ENCODE assay signal across 8 cellular contexts in genomic region chr10:101570764-101571572, GRCh38. TPM values are rescaled to one million over a fixed set of nuclear protein-coding genes. Genes with fewer than 3 reads are reported as not detected.
DNase-seq lines count a peak whose midpoint lies in the region; ATAC-seq and TF ChIP-seq lines count a peak whose summit lies in the region.

No MANE protein-coding gene starts in this region.

- no peak overlapping the region for H3K27ac Mint-ChIP-seq in activated CD8-positive, alpha-beta T cell treated with anti-CD3 and anti-CD28 coated beads, Interleukin-2, amount 10 ng/mL, durations not matched to agents 7 days and 5 days
- H3K27ac Mint-ChIP-seq in stimulated activated effector memory CD8-positive, alpha-beta T cell treated with anti-CD3 and anti-CD28 coated beads, Interleukin-12 subunit alpha, Interleukin-12 subunit beta, amount 100 ng/mL, for 72 hours, result peak overlapping the region; percentile 34

- TF ChIP-seq CTCF in hepatocyte (IDR thresholded peaks at IDR 0.05; ENCODE audit: poor library complexity), result no peak

- peaks cover 20% of the 10 kb centered on the region for H3K4me1 Mint-ChIP-seq in activated CD8-positive, alpha-beta T cell treated with anti-CD3 and anti-CD28 coated beads, Interleukin-2, amount 10 ng/mL, durations not matched to agents 7 days and 5 days (ENCODE audit: low read depth)
- H3K4me1 Mint-ChIP-seq in stimulated activated effector memory CD8-positive, alpha-beta T cell treated with anti-CD3 and anti-CD28 coated beads, Interleukin-12 subunit alpha, Interleukin-12 subunit beta, amount 100 ng/mL, for 72 hours, result peaks cover 26% of the 10 kb centered on the region

- CTCF ChIA-PET in activated CD8-positive, alpha-beta T cell treated with anti-CD3 and anti-CD28 coated beads, Interleukin-2, amount 10 ng/mL, durations not matched to agents 7 days and 5 days (lab: Charles Lee), result interaction anchor here (0.5 to 5.5 kb wide), 30 partner anchors 10 to 530 kb away, joined by 3 to 59 read pairs (median 5); partner anchors contain the start of genes DPCD and POLL

- no peaks in the 10 kb centered on the region for H3K36me3 ChIP-seq in hepatocyte (replicated peaks; ENCODE audit: insufficient read depth, low read depth)

- 47% methylated on average over 22 of the region's 22 CpGs for WGBS in hepatocyte (ENCODE audit: low lambda C conversion rate, missing lambda C conversion rate)

- peaks cover 40% of the 10 kb centered on the region for H3K27me3 ChIP-seq in hepatocyte

- POLR2A ChIA-PET in activated CD8-positive, alpha-beta T cell treated with anti-CD3 and anti-CD28 coated beads, Interleukin-2, amount 10 ng/mL, durations not matched to agents 7 days and 5 days (lab: Charles Lee), result interaction anchor here (0.6 to 1.3 kb wide), 3 partner anchors 210 to 1848 kb away, joined by 3 to 6 read pairs (median 5); no protein-coding TSS in a partner anchor

- peak; percentile 57 for DNase-seq in activated effector memory CD4-positive, alpha-beta T cell treated with anti-CD3 and anti-CD28 coated beads, Interleukin-2, amount 50 U/mL, for 16 hours
- no peak for DNase-seq in activated effector memory CD4-positive, alpha-beta T cell treated with Interleukin-2 at 50 U/mL for 16 hours
- no peak for DNase-seq in activated CD8-positive, alpha-beta T cell treated with anti-CD3 and anti-CD28 coated beads, Interleukin-2, amount 10 ng/mL, durations not matched to agents 7 days and 5 days
- DNase-seq in hepatocyte (ENCODE audit: low spot score) (no peak), RPMI8226 (no peak)
- DNase-seq in stimulated activated effector memory CD8-positive, alpha-beta T cell treated with anti-CD3 and anti-CD28 coated beads, Interleukin-12 subunit alpha, Interleukin-12 subunit beta, amount 100 ng/mL, for 72 hours (ENCODE audit: low spot score in 2 of 2), result no peak

- peak overlapping the region; percentile 99 for H3K4me2 ChIP-seq in hepatocyte

- no peaks in the 10 kb centered on the region for H3K36me3 Mint-ChIP-seq in activated CD8-positive, alpha-beta T cell treated with anti-CD3 and anti-CD28 coated beads, Interleukin-2, amount 10 ng/mL, durations not matched to agents 7 days and 5 days (ENCODE audit: low read depth)
- H3K36me3 Mint-ChIP-seq in stimulated activated effector memory CD8-positive, alpha-beta T cell treated with anti-CD3 and anti-CD28 coated beads, Interleukin-12 subunit alpha, Interleukin-12 subunit beta, amount 100 ng/mL, for 72 hours, result peaks cover 5% of the 10 kb centered on the region

- H3K4me3 Mint-ChIP-seq in activated CD8-positive, alpha-beta T cell treated with anti-CD3 and anti-CD28 coated beads, Interleukin-2, amount 10 ng/mL, durations not matched to agents 7 days and 5 days, result peak overlapping the region; percentile 69
- H3K4me3 Mint-ChIP-seq in stimulated activated effector memory CD8-positive, alpha-beta T cell treated with anti-CD3 and anti-CD28 coated beads, Interleukin-12 subunit alpha, Interleukin-12 subunit beta, amount 100 ng/mL, for 72 hours, result peak overlapping the region; percentile 74

- H2AFZ ChIP-seq in hepatocyte, result peak overlapping the region; percentile 66

- no peaks in the 10 kb centered on the region for H4K20me1 ChIP-seq in hepatocyte (ENCODE audit: insufficient read depth, poor library complexity, severe bottlenecking)

- no peak for ATAC-seq in activated CD8-positive, alpha-beta T cell treated with anti-CD3 and anti-CD28 coated beads, Interleukin-2, amount 10 ng/mL, durations not matched to agents 7 days and 5 days
- no peak for ATAC-seq in stimulated activated effector memory CD8-positive, alpha-beta T cell treated with anti-CD3 and anti-CD28 coated beads, Interleukin-12 subunit alpha, Interleukin-12 subunit beta, amount 100 ng/mL, for 72 hours
- no peak for ATAC-seq in HG02870 (IDR thresholded peaks at IDR 0.05; ENCODE audit: unreplicated experiment)
- ATAC-seq in HG03039 (IDR thresholded peaks at IDR 0.05; ENCODE audit: unreplicated experiment), result no peak

- no peaks in the 10 kb centered on the region for H3K79me2 ChIP-seq in hepatocyte

- H3K27me3 Mint-ChIP-seq in activated CD8-positive, alpha-beta T cell treated with anti-CD3 and anti-CD28 coated beads, Interleukin-2, amount 10 ng/mL, durations not matched to agents 7 days and 5 days (ENCODE audit: low read depth), result peaks cover 41% of the 10 kb centered on the region

- H3K9me3 Mint-ChIP-seq in activated CD8-positive, alpha-beta T cell treated with anti-CD3 and anti-CD28 coated beads, Interleukin-2, amount 10 ng/mL, durations not matched to agents 7 days and 5 days (ENCODE audit: insufficient read depth), result no peaks in the 10 kb centered on the region
- H3K9me3 Mint-ChIP-seq in stimulated activated effector memory CD8-positive, alpha-beta T cell treated with anti-CD3 and anti-CD28 coated beads, Interleukin-12 subunit alpha, Interleukin-12 subunit beta, amount 100 ng/mL, for 72 hours, result no peaks in the 10 kb centered on the region

- H3K4me1 ChIP-seq in hepatocyte (ENCODE audit: insufficient read depth), result peaks cover 6% of the 10 kb centered on the region

- no peaks in the 10 kb centered on the region for H3K9me2 ChIP-seq in hepatocyte (replicated peaks; ENCODE audit: insufficient read depth)

- no peaks in the 10 kb centered on the region for H3K9me3 ChIP-seq in hepatocyte (ENCODE audit: low read depth)

- H3K27ac ChIP-seq in hepatocyte, result no peak overlapping the region

- H3K4me3 ChIP-seq in hepatocyte, result peak overlapping the region; percentile 82

RNA-seq across cellular contexts. Expression of gene POLL, which starts 17.1 kb away (rescaled TPM):
- total RNA-seq in activated CD8-positive, alpha-beta T cell treated with anti-CD3 and anti-CD28 coated beads, Interleukin-2, amount 10 ng/mL, durations not matched to agents 7 days and 5 days, result 10 to 100 TPM; 25.3 to 28.5 TPM
- 17.7 and 20.9 TPM in 2 replicates for total RNA-seq in hepatocyte
- 16.8 and 19.2 TPM in 2 replicates for polyA plus RNA-seq in hepatocyte

RNA-seq across cellular contexts. Expression of gene DPCD, which starts 17.2 kb away (rescaled TPM):
- 1 to 10 TPM; 5.1 to 6.2 TPM for total RNA-seq in activated CD8-positive, alpha-beta T cell treated with anti-CD3 and anti-CD28 coated beads, Interleukin-2, amount 10 ng/mL, durations not matched to agents 7 days and 5 days
- total RNA-seq in hepatocyte, result 24.8 and 27.9 TPM in 2 replicates
- 26.5 and 30.1 TPM in 2 replicates for polyA plus RNA-seq in hepatocyte
